12 cellular contexts compared by ENCODE assay signal in the genomic region with DNA sequence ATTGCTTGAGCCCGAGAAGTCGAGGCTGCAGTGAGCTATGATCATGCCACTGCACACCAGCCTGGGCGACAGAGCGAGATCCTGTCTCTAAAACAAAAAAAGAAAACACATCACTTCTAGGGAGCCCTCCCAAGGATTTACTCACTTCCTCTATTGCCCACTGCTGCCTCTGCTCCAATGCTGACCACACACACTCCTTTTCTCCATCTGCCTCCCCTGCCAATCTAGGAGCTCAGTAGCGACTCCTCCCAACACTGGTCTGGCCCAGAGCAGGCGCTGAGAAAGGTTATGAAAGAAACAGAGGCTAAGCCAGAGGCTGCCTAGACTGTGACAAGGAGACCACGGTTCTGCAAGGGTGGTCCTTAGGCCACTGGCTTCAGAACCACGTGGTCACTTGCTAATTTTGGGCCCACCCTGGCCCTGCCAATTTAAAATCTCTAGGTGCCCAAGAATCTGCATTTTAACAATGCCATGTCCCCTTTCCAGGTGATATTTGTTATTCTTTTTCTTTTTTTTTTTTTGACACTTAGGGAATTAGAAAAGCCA. TPM values are rescaled to one million over a fixed set of nuclear protein-coding genes. Genes with fewer than 3 reads are reported as not detected.
DNase-seq lines count a peak whose midpoint lies in the region; TF ChIP-seq lines count a peak whose summit lies in the region.
"Had no signal": no experiment of that assay in that cellular context is flagged by ENCODE, and none has a peak within 500 bp of the region (broad histone marks: within the 10 kb centered on the region; RNA-seq: fewer than 3 reads in every experiment).

No MANE protein-coding gene starts in this region.

- H3K27me3 Mint-ChIP-seq in neural progenitor cell (ENCODE audit: insufficient read depth, low read depth): peaks cover 4% of the 10 kb centered on the region

- H3K27me3 ChIP-seq in adrenal gland (no peaks in the 10 kb centered on the region), neural progenitor cell (no peaks in the 10 kb centered on the region)

- no peak overlapping the region for H2AFZ ChIP-seq in neural progenitor cell (replicated peaks)

- H4K20me1 ChIP-seq in neural progenitor cell (ENCODE audit: low read depth): peaks cover 32% of the 10 kb centered on the region

- DNase-seq in ELR (ENCODE audit: low read depth) (peak; percentile 73), NB4 (ENCODE audit: low read depth) (peak; percentile 97), adrenal gland (peak in 1 of 7 donors; percentile 51), neural progenitor cell (ENCODE audit: low spot score) (no peak), GOT3 (lab: John Stamatoyannopoulos, UW) (no peak), HPDE6-E6E7 (ENCODE audit: extremely low spot score) (no peak), kidney glomerular epithelial cell (lab: John Stamatoyannopoulos, UW) (no peak)
- no peak for DNase-seq in stimulated activated CD4-positive, alpha-beta T cell treated with anti-CD3 and anti-CD28 coated beads, Interleukin-1b, Interleukin-23, amount 100 ng/mL, for 48 hours
- DNase-seq: activated CD4-positive, alpha-beta T cell treated with anti-CD3 and anti-CD28 coated beads for 48 hours; cortex of kidney; NCI-H2227 treated with DMSO at 0.1 percent for 48 hours had no signal

- H3K4me1 ChIP-seq in adrenal gland (replicated peaks in 1 of 2) (peaks cover 25 to 39% of the 10 kb centered on the region in 2 donors), neural progenitor cell (peaks cover 20% of the 10 kb centered on the region)

- intact Hi-C loops in adrenal gland (cut with DNase I): no loop called here

- peaks cover 32% of the 10 kb centered on the region for H3K79me2 ChIP-seq in neural progenitor cell (ENCODE audit: low read depth)

- H3K9me3 ChIP-seq in adrenal gland (replicated peaks in 1 of 3) (no peaks in the 10 kb centered on the region), neural progenitor cell (ENCODE audit: low read depth) (no peaks in the 10 kb centered on the region)

- H3K9ac ChIP-seq in neural progenitor cell: no peak overlapping the region

- H3K4me1 Mint-ChIP-seq in neural progenitor cell: peaks cover 30% of the 10 kb centered on the region

- no peaks in the 10 kb centered on the region for H3K36me3 Mint-ChIP-seq in neural progenitor cell

- whole genome bisulfite sequencing in adrenal gland, 4 donors: 70 to 76% (median 72%) methylated on average over 8 of the region's 8 CpGs

- TF ChIP-seq POLR2A in NB4 (IDR thresholded peaks at IDR 0.05; ENCODE audit: extremely low read depth, insufficient read length) (no peak), adrenal gland (IDR thresholded peaks at IDR 0.05) (no peak)

- peaks cover 18% of the 10 kb centered on the region for H3F3A ChIP-seq in neural progenitor cell (ENCODE audit: low read depth)

- H3K27ac Mint-ChIP-seq in neural progenitor cell: no peak overlapping the region

- H3K9me3 Mint-ChIP-seq in neural progenitor cell: no peaks in the 10 kb centered on the region

- no peaks in the 10 kb centered on the region for H3K36me3 ChIP-seq in adrenal gland (replicated peaks in 1 of 2)
- no peaks in the 10 kb centered on the region for H3K36me3 ChIP-seq in neural progenitor cell

- H3K4me3 ChIP-seq in NB4 (ENCODE audit: low read depth, low read length): no peak overlapping the region
- H3K4me3 ChIP-seq in adrenal gland: no peak overlapping the region
- no peak overlapping the region for H3K4me3 ChIP-seq in neural progenitor cell

- no peak for TF ChIP-seq CTCF in NB4 (IDR thresholded peaks at IDR 0.05; ENCODE audit: low read depth, low read length)
- no peak for TF ChIP-seq CTCF in adrenal gland (IDR thresholded peaks at IDR 0.05)
- no peak for TF ChIP-seq CTCF in neural progenitor cell (IDR thresholded peaks at IDR 0.05)

- peak overlapping the region in 3 of 5 donors; percentile 8 to 47 (median 44) for H3K27ac ChIP-seq in adrenal gland
- H3K27ac ChIP-seq in neural progenitor cell: no peak overlapping the region

- H3K4me2 ChIP-seq in neural progenitor cell: no peak overlapping the region

- peak overlapping the region; percentile 82 for H3K4me3 Mint-ChIP-seq in neural progenitor cell

RNA-seq across cellular contexts. Expression of a gene that starts 1.3 kb away (rescaled TPM):
- total RNA-seq in adrenal gland: 1 to 10 TPM; 3.0 to 8.3 (median 5.7) TPM
- polyA plus RNA-seq in adrenal gland: 1 to 10 TPM; 4.6 to 6.8 (median 4.7) TPM
- 9.7 and 29.7 TPM in 2 replicates for total RNA-seq in neural progenitor cell (ENCODE audit: low replicate concordance)

RNA-seq across cellular contexts. Expression of a gene that starts 13.2 kb away (rescaled TPM):
- total RNA-seq in adrenal gland (100 to 1,000 TPM in 7 of 8 donors, 10 to 100 TPM in 1; 91.5 to 187 (median 142) TPM), neural progenitor cell (ENCODE audit: low replicate concordance) (19.2 and 40.2 TPM in 2 replicates)
- polyA plus RNA-seq in adrenal gland: 100 to 1,000 TPM in 2 of 3 donors, 10 to 100 TPM in 1; 23.4 to 279 (median 174) TPM

RNA-seq across cellular contexts. Expression of a gene that starts 20.7 kb away (rescaled TPM):
- 1 to 10 TPM in 4 of 8 donors, under 1 TPM in 4; 0.38 to 3.1 (median 0.93) TPM for total RNA-seq in adrenal gland
- under 1 TPM; 0.18 to 0.48 (median 0.47) TPM for polyA plus RNA-seq in adrenal gland
- total RNA-seq in neural progenitor cell (ENCODE audit: low replicate concordance): 0.19 TPM in 1 of 2 replicates, not detected in the other

RNA-seq across cellular contexts. Expression of a gene that starts 25.3 kb away (rescaled TPM):
- total RNA-seq in adrenal gland: under 1 TPM in 2 of 8 donors, not detected in 6; 0.14 to 0.32 TPM
- under 1 TPM in 2 of 3 donors, not detected in 1; 0.10 to 0.16 TPM for polyA plus RNA-seq in adrenal gland
- 0.53 TPM in 1 of 2 replicates, not detected in the other for total RNA-seq in neural progenitor cell (ENCODE audit: low replicate concordance)
- total RNA-seq: sciatic nerve had no signal

RNA-seq across cellular contexts. Expression of a gene that starts 32.7 kb away (rescaled TPM):
- 10 to 100 TPM; 11.9 to 47.4 (median 25.3) TPM for total RNA-seq in adrenal gland
- 10 to 100 TPM in 2 of 3 donors, 1 to 10 TPM in 1; 6.8 to 19.0 (median 16.3) TPM for polyA plus RNA-seq in adrenal gland
- 3.5 and 6.1 TPM in 2 replicates for total RNA-seq in neural progenitor cell (ENCODE audit: low replicate concordance)

Comparison
In these comparisons a context has a peak if more than half of its experiments do, and no peak if none do; other contexts are left out.
1. DNase-seq: peak in ELR (single experiment) and NB4 (single experiment); none in neural progenitor cell (single experiment), stimulated activated CD4-positive, alpha-beta T cell treated with anti-CD3 and anti-CD28 coated beads, Interleukin-1b, Interleukin-23, amount 100 ng/mL, for 48 hours (single experiment), GOT3 (single experiment), HPDE6-E6E7 (single experiment) and kidney glomerular epithelial cell (single experiment).